ENCODE assay signal across 21 cellular contexts in genomic region chr1:224448428-224449017, GRCh38.
"Had no signal": no experiment of that assay in that cellular context is flagged by ENCODE, and none has a peak within 500 bp of the region (broad histone marks: within the 10 kb centered on the region; RNA-seq: fewer than 3 reads in every experiment).

No MANE protein-coding gene starts in this region.

- H3K27me3 ChIP-seq: breast epithelium, gastroesophageal sphincter, pancreas, right lobe of liver, tibial nerve had no signal

- DNase-seq: activated CD4-positive, alpha-beta T cell treated with anti-CD3 and anti-CD28 coated beads, Interleukin-2, amount 50 U/mL, for 4 hours; activated CD8-positive, alpha-beta memory T cell treated with anti-CD3 and anti-CD28 coated beads, Interleukin-2, amount 50 U/mL, for 48 hours; activated naive CD4-positive, alpha-beta T cell treated with anti-CD3 and anti-CD28 coated beads for 36 hours; activated naive CD8-positive, alpha-beta T cell treated with anti-CD3 and anti-CD28 coated beads, Interleukin-2, amount 10 ng/mL, durations not matched to agents 7 days and 5 days; activated T-cell treated with anti-CD3 and anti-CD28 coated beads, Interleukin-2, amount 50 U/mL, for 4 hours; amniotic stem cell; cortex of kidney; erythroblast; left colon; pancreas; right lobe of liver; small intestine; stimulated activated CD4-positive, alpha-beta T cell treated with anti-CD3 and anti-CD28 coated beads, Interleukin-2, amount 100 ng/mL, for 24 hours; stimulated activated naive CD8-positive, alpha-beta T cell treated with anti-CD3 and anti-CD28 coated beads, Interleukin-15, amount 100 ng/mL, for 72 hours; T-cell had no signal

- H3K4me1 ChIP-seq: breast epithelium, pancreas, right lobe of liver had no signal

- H3K4me3 ChIP-seq: breast epithelium, gastroesophageal sphincter, lung, pancreas, right lobe of liver, tibial nerve had no signal

- H3K9me3 ChIP-seq: breast epithelium, gastroesophageal sphincter, pancreas, right lobe of liver, tibial nerve had no signal

- H3K36me3 ChIP-seq: breast epithelium, gastroesophageal sphincter, pancreas, right lobe of liver, tibial nerve had no signal

- ATAC-seq: activated T-cell treated with anti-CD3 and anti-CD28 coated beads, Interleukin-2, amount 50 U/mL, for 4 hours; gastroesophageal sphincter; left colon; natural killer cell treated with Interleukin-12 subunit alpha and Interleukin-12 subunit beta and Interleukin-15 and Interleukin-18, amount 100 ng/mL, for 72 hours; pancreas; right lobe of liver; stimulated activated effector memory CD8-positive, alpha-beta T cell treated with anti-CD3 and anti-CD28 coated beads, Interleukin-12 subunit alpha, Interleukin-12 subunit beta, amount 100 ng/mL, for 72 hours; stimulated activated naive CD8-positive, alpha-beta T cell treated with anti-CD3 and anti-CD28 coated beads, Interleukin-15, amount 100 ng/mL, for 72 hours; T-cell had no signal

- H3K27ac ChIP-seq: breast epithelium, pancreas, right lobe of liver, tibial nerve had no signal
